Comparison of ENCODE assay signal across 8 cellular contexts in the genomic region with DNA sequence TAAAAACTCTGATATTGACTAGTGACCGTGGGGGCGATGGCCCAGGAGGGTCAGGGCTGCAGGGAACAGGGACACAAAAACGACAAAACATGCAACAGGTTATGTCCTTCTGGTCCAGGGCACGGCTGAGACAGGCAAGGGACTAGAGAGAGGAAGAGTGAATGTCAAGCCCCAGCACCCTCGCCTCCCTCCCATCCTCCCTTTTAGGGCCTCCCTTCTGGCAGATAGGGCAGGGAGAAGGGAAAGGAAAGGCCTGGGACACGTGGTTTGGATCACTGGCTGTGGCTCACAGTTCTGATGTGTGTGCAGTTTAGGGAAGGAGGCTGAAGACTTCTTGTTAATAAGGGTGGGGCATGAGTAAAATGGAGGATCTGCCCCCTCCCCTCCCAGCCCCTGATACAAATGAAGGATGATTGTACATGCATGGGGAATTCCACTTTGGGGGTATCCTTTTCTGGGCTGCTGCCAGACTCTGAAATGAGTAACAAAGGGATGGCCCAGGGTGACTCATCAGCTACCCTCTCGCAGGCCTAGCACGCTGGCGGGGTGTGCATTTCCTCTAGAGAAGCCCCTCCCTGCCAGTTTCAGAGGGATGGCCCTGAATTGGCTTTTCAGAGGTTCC. TPM values are rescaled to one million over a fixed set of nuclear protein-coding genes. Genes with fewer than 3 reads are reported as not detected.
DNase-seq lines count a peak whose midpoint lies in the region.

No MANE protein-coding gene starts in this region.

- H3K9me3 ChIP-seq in mesodermal cell (ENCODE audit: control insufficient read depth, low read length), result no peaks in the 10 kb centered on the region

- no peak overlapping the region for H3K4me3 ChIP-seq in mesodermal cell (ENCODE audit: extremely low read depth, insufficient read depth, low read length, poor library complexity, severe bottlenecking)

- WGBS in mesodermal cell (ENCODE audit: insufficient coverage in 2 of 2), 2 experiments, result 19 to 38% methylated on average over 4 to 6 of the region's 9 CpGs

- H3K36me3 ChIP-seq in mesodermal cell (ENCODE audit: control insufficient read depth, insufficient read depth, low read length), result peaks cover 72% of the 10 kb centered on the region

- peaks cover 80% of the 10 kb centered on the region for H3K4me1 ChIP-seq in mesodermal cell (ENCODE audit: control insufficient read depth, insufficient read depth, low read length, poor library complexity, severe bottlenecking)

- DNase-seq in GDM1 (lab: John Stamatoyannopoulos, UW) (peak; percentile 65), H4 (ENCODE audit: low spot score) (peak; percentile 86), LoVo (ENCODE audit: low spot score) (peak; percentile 54), dermis blood vessel endothelial cell (peak; percentile 95), NCI-H1105 treated with DMSO at 0.1 percent for 48 hours (lab: John Stamatoyannopoulos, UW) (no peak)
- peak; percentile 73 to 91 for DNase-seq in activated CD4-positive, alpha-beta T cell treated with anti-CD3 and anti-CD28 coated beads, Interleukin-2, amount 50 U/mL, for 24 hours (ENCODE audit: low read depth in 1 of 2, low spot score in 1 of 2)
- DNase-seq in stimulated activated CD8-positive, alpha-beta memory T cell treated with anti-CD3 and anti-CD28 coated beads, Interleukin-4, amount 100 ng/mL, for 48 hours, result peak; percentile 91

- H3K27ac ChIP-seq in mesodermal cell (ENCODE audit: low read depth, low read length, severe bottlenecking), result peak overlapping the region; percentile 92

RNA-seq across cellular contexts. Expression of a gene that starts 14.2 kb away (rescaled TPM):
- total RNA-seq in H4 (2014; rRNA removed; shearing (Covaris generic)), result 43.4 and 47.9 TPM in 2 replicates
- total RNA-seq in dermis blood vessel endothelial cell, result 159 and 248 TPM in 2 replicates
- polyA plus RNA-seq in mesodermal cell (2013, experiment 1 of 2), result 244 TPM
- polyA plus RNA-seq in mesodermal cell (2013, experiment 2 of 2), result 240 TPM
